ENCODE assay signal across 8 cellular contexts in genomic region chr12:110039085-110039807, GRCh38. TPM values are rescaled to one million over a fixed set of nuclear protein-coding genes. Genes with fewer than 3 reads are reported as not detected.
A peak's percentile ranks its signal among the peaks of the same experiment; 100 is the strongest.
DNase-seq lines count a peak whose midpoint lies in the region; ATAC-seq and TF ChIP-seq lines count a peak whose summit lies in the region.

No MANE protein-coding gene starts in this region.

- H3K27ac Mint-ChIP-seq in nephron = peak overlapping the region in 2 of 3 experiments; percentile 9 to 61

- no peak overlapping the region for H3K4me3 ChIP-seq in right cardiac atrium (ENCODE audit: low read length)

- intact Hi-C loops in right cardiac atrium (cut with DNase I) = no loop called here

- TF ChIP-seq CTCF in nephron (IDR thresholded peaks at IDR 0.05; ENCODE audit: unreplicated experiment in 3 of 3) = no peak

- no peaks in the 10 kb centered on the region for H3K9me3 Mint-ChIP-seq in nephron

- DNase-seq in activated CD8-positive, alpha-beta memory T cell treated with anti-CD3 and anti-CD28 coated beads, Interleukin-2, amount 50 U/mL, for 4 hours = peak; percentile 24
- no peak for DNase-seq in activated CD8-positive, alpha-beta memory T cell treated with anti-CD3 and anti-CD28 coated beads, Interleukin-2, amount 50 U/mL, for 48 hours
- DNase-seq in T1000 (lab: John Stamatoyannopoulos, UW) (peak; percentile 58), dermis microvascular lymphatic vessel endothelial cell (ENCODE audit: low read depth in 2 of 2) (peak; percentile 60 to 83), NCI-H2227 treated with DMSO at 0.1 percent for 48 hours (lab: John Stamatoyannopoulos, UW) (no peak), right cardiac atrium (no peak)

- H3K27me3 ChIP-seq in right cardiac atrium (ENCODE audit: control insufficient read depth, insufficient read depth) = no peaks in the 10 kb centered on the region

- 69% methylated on average over 5 of the region's 5 CpGs for WGBS in right cardiac atrium

- no peaks in the 10 kb centered on the region for H3K9me3 ChIP-seq in right cardiac atrium (ENCODE audit: control insufficient read depth, low read length)

- H3K27ac ChIP-seq in right cardiac atrium (ENCODE audit: low read length) = no peak overlapping the region

- peaks cover 43% of the 10 kb centered on the region for H3K36me3 Mint-ChIP-seq in nephron (ENCODE audit: low read depth)

- peaks cover 23% of the 10 kb centered on the region for H3K4me1 Mint-ChIP-seq in nephron

- H3K4me3 Mint-ChIP-seq in nephron = no peak overlapping the region

- ATAC-seq in GM19324 (IDR thresholded peaks at IDR 0.05; ENCODE audit: low FRiP score, unreplicated experiment) = no peak
- ATAC-seq in right cardiac atrium = no peak

- no peaks in the 10 kb centered on the region for H3K27me3 Mint-ChIP-seq in nephron (ENCODE audit: low read depth)

- peaks cover 4% of the 10 kb centered on the region for H3K4me1 ChIP-seq in right cardiac atrium (ENCODE audit: control insufficient read depth, insufficient read depth, low read length)

RNA-seq across cellular contexts. Expression of gene C12orf76, which starts 9.1 kb away (rescaled TPM):
- total RNA-seq in dermis microvascular lymphatic vessel endothelial cell (11.9 and 15.4 TPM in 2 replicates), right cardiac atrium (1 to 10 TPM; 5.7 to 6.8 (median 6.7) TPM)
- 7.0 TPM for polyA plus RNA-seq in right cardiac atrium

RNA-seq across cellular contexts. Expression of gene ANKRD13A, which starts 40.0 kb away (rescaled TPM):
- total RNA-seq in dermis microvascular lymphatic vessel endothelial cell (46.1 and 63.8 TPM in 2 replicates), right cardiac atrium (10 to 100 TPM; 20.5 to 24.7 (median 21.1) TPM)
- polyA plus RNA-seq in right cardiac atrium = 9.6 TPM

RNA-seq across cellular contexts. Expression of gene GIT2, which starts 43.1 kb away (rescaled TPM):
- 28.6 and 35.1 TPM in 2 replicates for total RNA-seq in dermis microvascular lymphatic vessel endothelial cell
- total RNA-seq in right cardiac atrium = 10 to 100 TPM; 31.7 to 44.6 (median 35.8) TPM
- 17.9 TPM for polyA plus RNA-seq in right cardiac atrium

Comparison
In these comparisons a context has a peak if more than half of its experiments do, and no peak if none do; other contexts are left out.
1. DNase-seq: peak in activated CD8-positive, alpha-beta memory T cell treated with anti-CD3 and anti-CD28 coated beads, Interleukin-2, amount 50 U/mL, for 4 hours (single experiment), T1000 (single experiment) and dermis microvascular lymphatic vessel endothelial cell (2 of 2); none in activated CD8-positive, alpha-beta memory T cell treated with anti-CD3 and anti-CD28 coated beads, Interleukin-2, amount 50 U/mL, for 48 hours (single experiment), NCI-H2227 treated with DMSO at 0.1 percent for 48 hours (single experiment) and right cardiac atrium (0 of 3).